ENCODE assay signal across 8 cellular contexts in genomic region chr17:4948166-4948996, GRCh38. TPM values are rescaled to one million over a fixed set of nuclear protein-coding genes. Genes with fewer than 3 reads are reported as not detected.
DNase-seq lines count a peak whose midpoint lies in the region; ATAC-seq and TF ChIP-seq lines count a peak whose summit lies in the region.

PFN1 (minus strand) TSS chr17:4948530; CDS start chr17:4948394, 136 bp downstream.

- H3K4me1 Mint-ChIP-seq in nephron progenitor cell, result peaks cover 53% of the 10 kb centered on the region

- peak; percentile 94 for DNase-seq in AG10803 (ENCODE audit: low read depth)
- peak; percentile 92 for DNase-seq in LHCN-M2 (ENCODE audit: low read depth)
- DNase-seq in SIG-M5 (lab: John Stamatoyannopoulos, UW), result peak; percentile 70
- peak; percentile 62 for DNase-seq in activated gamma-delta T cell (lab: John Stamatoyannopoulos, UW)
- peak; percentile 86 for DNase-seq in fibroblast of the conjunctiva (ENCODE audit: low read depth)
- DNase-seq in nephron progenitor cell, result peak; percentile 82
- DNase-seq in stimulated activated naive CD8-positive, alpha-beta T cell treated with anti-CD3 and anti-CD28 coated beads, Interleukin-15, Interleukin-2, amounts not matched to agents 100 U/mL and 50 U/mL, for 24 hours, result peak; percentile 94

- H3K9me3 Mint-ChIP-seq in nephron progenitor cell, result no peaks in the 10 kb centered on the region

- peak; percentile 18 for ATAC-seq in GM19324 (IDR thresholded peaks at IDR 0.05; ENCODE audit: low FRiP score, unreplicated experiment)
- peak; percentile 19 for ATAC-seq in stimulated activated naive CD8-positive, alpha-beta T cell treated with anti-CD3 and anti-CD28 coated beads, Interleukin-15, Interleukin-2, amounts not matched to agents 100 U/mL and 50 U/mL, for 24 hours

- H3K36me3 Mint-ChIP-seq in nephron progenitor cell (ENCODE audit: low read depth), result peaks cover 15% of the 10 kb centered on the region

- TF ChIP-seq CTCF in AG10803 (conservative IDR thresholded peaks at IDR 0.05; ENCODE audit: low read length) (no peak), nephron progenitor cell (IDR thresholded peaks at IDR 0.05) (no peak)

- H3K27ac Mint-ChIP-seq in nephron progenitor cell, result peak within 1 kb of the TSS; percentile 99

- peaks cover 3% of the 10 kb centered on the region for H3K27me3 Mint-ChIP-seq in nephron progenitor cell (ENCODE audit: low read depth, poor library complexity)

- peak within 1 kb of the TSS; percentile 99 for H3K4me3 Mint-ChIP-seq in nephron progenitor cell

- H3K4me3 ChIP-seq in AG10803 (ENCODE audit: low read length), result peak within 1 kb of the TSS; percentile 97

RNA-seq across cellular contexts. Expression of gene PFN1, which starts in this region (rescaled TPM):
- 1,610 and 1,782 TPM in 2 replicates for total RNA-seq in LHCN-M2 (2014; rRNA removed)
- polyA plus RNA-seq in LHCN-M2 (2012), result 3,150 TPM

Comparison
In these comparisons a context has a peak if more than half of its experiments do, and no peak if none do; other contexts are left out.
1. Peak in every context shown above with its lines: DNase-seq, ATAC-seq and H3K4me3 ChIP-seq.